Comparison of ENCODE assay signal across 32 cellular contexts in genomic region chr11:43952401-43953342, GRCh38. TPM values are rescaled to one million over a fixed set of nuclear protein-coding genes. Genes with fewer than 3 reads are reported as not detected.
DNase-seq lines count a peak whose midpoint lies in the region; ATAC-seq, FAIRE-seq and TF ChIP-seq lines count a peak whose summit lies in the region.
"Had no signal": no experiment of that assay in that cellular context is flagged by ENCODE, and none has a peak within 500 bp of the region (broad histone marks: within the 10 kb centered on the region; RNA-seq: fewer than 3 reads in every experiment).

No MANE protein-coding gene starts in this region.

- H3K9me3 ChIP-seq in H1 (ENCODE audit: insufficient read depth in 2 of 2, low read depth in 1 of 2, low read length in 1 of 2): 0 out of 4 replicates have a peak, but pooled peaks cover 0 to 3% of the 10 kb centered on the region in 2 experiments
- H3K9me3 ChIP-seq: colonic mucosa, left ventricle myocardium inferior, pancreas, transverse colon had no signal

- H2AK5ac ChIP-seq in H1 (ENCODE audit: low read depth, low read length): no peak overlapping the region

- peak overlapping the region; percentile 45 for H4K91ac ChIP-seq in H1 (replicated peaks; ENCODE audit: insufficient read length, low read length)

- TF ChIP-seq CTCF in AG10803 (conservative IDR thresholded peaks at IDR 0.05; ENCODE audit: low read length): no peak
- TF ChIP-seq CTCF in H1 (IDR thresholded peaks at IDR 0.05; ENCODE audit: control extremely low read depth in 1 of 3, insufficient read depth in 1 of 3, low read depth in 1 of 3, low read length in 3 of 3): no peak
- TF ChIP-seq CTCF in osteocyte (IDR thresholded peaks at IDR 0.05): no peak

- no peak overlapping the region for H2BK5ac ChIP-seq in H1 (ENCODE audit: low read depth, low read length)

- no peaks in the 10 kb centered on the region for H3K36me3 Mint-ChIP-seq in osteocyte (ENCODE audit: unreplicated experiment)
- H3K36me3 Mint-ChIP-seq: activated CD4-positive, alpha-beta memory T cell treated with anti-CD3 and anti-CD28 coated beads for 36 hours; CD4-positive, CD25-positive, alpha-beta regulatory T cell; stimulated activated memory B cell treated with anti-CD40 and anti-IgM and Interleukin-4, amounts not matched to agents 10 μg/mL and 1 μg/mL and 100 μg/mL, for 72 hours had no signal

- H4K20me1 ChIP-seq in H1 (replicated peaks in 1 of 2; ENCODE audit: control insufficient read depth in 1 of 2, insufficient read depth in 2 of 2, low read length in 2 of 2): no peaks in the 10 kb centered on the region

- no peak overlapping the region for H3K23ac ChIP-seq in H1 (ENCODE audit: insufficient read length)

- no peaks in the 10 kb centered on the region for H3K79me2 ChIP-seq in H1 (ENCODE audit: control insufficient read depth in 1 of 2, insufficient read depth in 2 of 2, low read length in 2 of 2)

- no peaks in the 10 kb centered on the region for H3K4me1 Mint-ChIP-seq in osteocyte (ENCODE audit: unreplicated experiment)
- H3K4me1 Mint-ChIP-seq: CD4-positive, CD25-positive, alpha-beta regulatory T cell; neural crest cell; stimulated activated memory B cell treated with anti-CD40 and anti-IgM and Interleukin-4, amounts not matched to agents 10 μg/mL and 1 μg/mL and 100 μg/mL, for 72 hours had no signal

- peaks cover 5 to 24% (median 13%) of the 10 kb centered on the region in 4 experiments; a peak in 6 of 7 replicates for H3K4me1 ChIP-seq in H1 (replicated peaks in 1 of 4; ENCODE audit: control insufficient read depth in 3 of 4, insufficient read depth in 4 of 4, low read length in 3 of 4)
- H3K4me1 ChIP-seq: colonic mucosa, foreskin keratinocyte, pancreas, transverse colon had no signal

- no peaks in the 10 kb centered on the region for H3K27me3 ChIP-seq in H1 (replicated peaks in 1 of 4; ENCODE audit: control insufficient read depth in 3 of 4, extremely low read depth in 1 of 4, insufficient read depth in 3 of 4, low read length in 3 of 4)
- H3K27me3 ChIP-seq: colonic mucosa, pancreas, transverse colon had no signal

- no peaks in the 10 kb centered on the region for H3K9me3 Mint-ChIP-seq in osteocyte (ENCODE audit: unreplicated experiment)
- H3K9me3 Mint-ChIP-seq: activated CD4-positive, alpha-beta memory T cell treated with anti-CD3 and anti-CD28 coated beads for 36 hours; activated T-helper 1 cell treated with anti-CD3 and anti-CD28 coated beads, Interleukin-12 subunit alpha, Interleukin-12 subunit beta, Interleukin-2, Interleukin-4 antibody, amounts not matched to agents 30 ng/mL and 10 ng/mL and 1 ng/mL, durations not matched to agents 14 hours and 24 hours and 36 hours; neural crest cell; stimulated activated memory B cell treated with anti-CD40 and anti-IgM and Interleukin-4, amounts not matched to agents 10 μg/mL and 1 μg/mL and 100 μg/mL, for 72 hours; T-helper 1 cell treated with Interleukin-12 subunit alpha and Interleukin-12 subunit beta and Interleukin-4 antibody, amounts not matched to agents 30 μg/mL and 1 μg/mL, for 36 hours had no signal

- no peak overlapping the region for H3K27ac Mint-ChIP-seq in osteocyte (ENCODE audit: unreplicated experiment)
- H3K27ac Mint-ChIP-seq: activated CD4-positive, alpha-beta memory T cell treated with anti-CD3 and anti-CD28 coated beads for 36 hours; activated T-helper 1 cell treated with anti-CD3 and anti-CD28 coated beads, Interleukin-12 subunit alpha, Interleukin-12 subunit beta, Interleukin-2, Interleukin-4 antibody, amounts not matched to agents 30 ng/mL and 10 ng/mL and 1 ng/mL, durations not matched to agents 14 hours and 24 hours and 36 hours; stimulated activated memory B cell treated with anti-CD40 and anti-IgM and Interleukin-4, amounts not matched to agents 10 μg/mL and 1 μg/mL and 100 μg/mL, for 72 hours; T-helper 1 cell treated with Interleukin-12 subunit alpha and Interleukin-12 subunit beta and Interleukin-4 antibody, amounts not matched to agents 30 μg/mL and 1 μg/mL, for 36 hours had no signal

- WGBS in H1 (ENCODE audit: extremely low coverage in 1 of 2, insufficient coverage in 1 of 2, insufficient read length in 1 of 2, insufficient replicate concordance in 2 of 2, low coverage in 1 of 2, low lambda C conversion rate in 2 of 2, missing lambda C conversion rate in 1 of 2), 2 experiments: 92% methylated on average over 12 of the region's 12 CpGs; no CpG with 5 or more reads in 1 of the 2 experiments

- TF ChIP-seq RAD21 in H1 (IDR thresholded peaks at IDR 0.05 in 1 of 2, conservative IDR thresholded peaks at IDR 0.05 in 1 of 2; ENCODE audit: low read depth in 2 of 2, low read length in 2 of 2): no peak

- no peak for FAIRE-seq in H1 (lab: Jason Lieb, UNC)
- FAIRE-seq: D721Med, GM12878, keratinocyte, pancreas, TTC549 had no signal

- H3K4ac ChIP-seq in H1 (replicated peaks; ENCODE audit: insufficient read length, low read depth, low read length): no peak overlapping the region

- no peak overlapping the region for H3K4me3 Mint-ChIP-seq in osteocyte (ENCODE audit: unreplicated experiment)
- H3K4me3 Mint-ChIP-seq: activated CD4-positive, alpha-beta memory T cell treated with anti-CD3 and anti-CD28 coated beads for 36 hours; activated T-helper 1 cell treated with anti-CD3 and anti-CD28 coated beads, Interleukin-12 subunit alpha, Interleukin-12 subunit beta, Interleukin-2, Interleukin-4 antibody, amounts not matched to agents 30 ng/mL and 10 ng/mL and 1 ng/mL, durations not matched to agents 14 hours and 24 hours and 36 hours; CD4-positive, CD25-positive, alpha-beta regulatory T cell; neural crest cell; stimulated activated memory B cell treated with anti-CD40 and anti-IgM and Interleukin-4, amounts not matched to agents 10 μg/mL and 1 μg/mL and 100 μg/mL, for 72 hours; T-helper 1 cell treated with Interleukin-12 subunit alpha and Interleukin-12 subunit beta and Interleukin-4 antibody, amounts not matched to agents 30 μg/mL and 1 μg/mL, for 36 hours had no signal

- H2BK12ac ChIP-seq in H1 (ENCODE audit: low read depth, low read length): 0 out of 2 replicates have a peak overlapping the region, but pooled peaks have one; percentile 22

- DNase-seq in NCI-H1092 treated with DMSO at 0.1 percent for 48 hours (lab: John Stamatoyannopoulos, UW) (peak; percentile 58), NCI-H1092 (lab: John Stamatoyannopoulos, UW) (no peak), AG10803 (ENCODE audit: low read depth) (peak; percentile 61), NCI-H2029 treated with DMSO at 0.1 percent for 48 hours (lab: John Stamatoyannopoulos, UW) (peak; percentile 17), H1 (ENCODE audit: low read depth in 1 of 2, low spot score in 2 of 2) (no peak), osteocyte (ENCODE audit: extremely low spot score, unreplicated experiment) (no peak), SW 1271 (lab: John Stamatoyannopoulos, UW) (no peak)
- DNase-seq: 8988T; activated CD4-positive, alpha-beta memory T cell treated with anti-CD3 and anti-CD28 coated beads for 36 hours; activated CD4-positive, alpha-beta T cell treated with anti-CD3 and anti-CD28 coated beads for 1 hour; activated naive CD4-positive, alpha-beta T cell treated with Interleukin-2 at 50 U/mL for 16 hours; colonic mucosa; EL; foreskin keratinocyte; left ventricle myocardium inferior; mesendoderm; NCI-H1694 treated with DMSO at 0.1 percent for 48 hours; NCI-H2227 treated with DMSO at 0.1 percent for 48 hours; pancreas; transverse colon had no signal

- H2BK15ac ChIP-seq in H1 (ENCODE audit: low read length): no peak overlapping the region

- TF ChIP-seq EP300 in H1 (IDR thresholded peaks at IDR 0.05; ENCODE audit: borderline replicate concordance in 1 of 2, low read depth in 2 of 2, low read length in 2 of 2): no peak

- peaks cover 71% of the 10 kb centered on the region for H3K27me3 Mint-ChIP-seq in osteocyte (ENCODE audit: unreplicated experiment)

- H3K18ac ChIP-seq in H1 (ENCODE audit: extremely low read depth, low read length): no peak overlapping the region; the same call in 1 of the 2 replicates

- no peak for ATAC-seq in GM18861 (IDR thresholded peaks at IDR 0.05; ENCODE audit: unreplicated experiment)
- ATAC-seq: foreskin keratinocyte; GM12878; HCT116; stimulated activated memory B cell treated with anti-CD40 and anti-IgM and Interleukin-4, amounts not matched to agents 10 μg/mL and 1 μg/mL and 100 μg/mL, for 72 hours had no signal

- no peak for TF ChIP-seq POLR2A in H1 (IDR thresholded peaks at IDR 0.05; ENCODE audit: control extremely low read depth in 1 of 2, low read depth in 2 of 2, low read length in 2 of 2)

- POLR2A ChIA-PET in H1 (lab: Charles Lee; ENCODE audit: partially characterized antibody): interaction anchor here (0.6 kb wide), 1 partner anchor 30 kb away, joined by 3 read pairs; no protein-coding TSS in a partner anchor

- no peak overlapping the region for H3K9ac ChIP-seq in H1 (replicated peaks in 1 of 4; ENCODE audit: extremely low read depth in 1 of 4, low read depth in 3 of 4, low read length in 3 of 4)

- H3K4me3 ChIP-seq in AG10803 (ENCODE audit: low read length): no peak overlapping the region
- no peak overlapping the region for H3K4me3 ChIP-seq in H1 (ENCODE audit: extremely low read depth in 1 of 4, insufficient read depth in 2 of 4, low read depth in 3 of 4, low read length in 4 of 4)
- H3K4me3 ChIP-seq: colonic mucosa, GM12878, left ventricle myocardium inferior, pancreas, transverse colon had no signal

- no peaks in the 10 kb centered on the region for H3K79me1 ChIP-seq in H1 (ENCODE audit: low read depth, low read length)

- no peak overlapping the region for H3K27ac ChIP-seq in H1 (ENCODE audit: low read depth, low read length)
- H3K27ac ChIP-seq: colonic mucosa, foreskin keratinocyte, left ventricle myocardium inferior, pancreas, transverse colon had no signal

- no peak overlapping the region for H4K8ac ChIP-seq in H1 (ENCODE audit: extremely low read depth, insufficient read depth, low read length)

- CTCF ChIA-PET in H1 (lab: Charles Lee; ENCODE audit: partially characterized antibody): interaction anchor here (0.7 to 1.6 kb wide), 3 partner anchors 63 to 85 kb away, joined by 3 to 4 read pairs (median 4); no protein-coding TSS in a partner anchor

- H3K14ac ChIP-seq in H1 (ENCODE audit: insufficient read length): no peak overlapping the region

- H2BK20ac ChIP-seq in H1 (ENCODE audit: low read length): peak overlapping the region; percentile 90; the same call in 1 of the 2 replicates

- no peak overlapping the region for H2AFZ ChIP-seq in H1 (ENCODE audit: low read length)

- H3K36me3 ChIP-seq in H1 (ENCODE audit: control insufficient read depth in 2 of 4, insufficient read depth in 4 of 4, low read length in 3 of 4): no peaks in the 10 kb centered on the region
- H3K36me3 ChIP-seq: colonic mucosa, left ventricle myocardium inferior, pancreas, transverse colon had no signal

- no peak overlapping the region for H4K5ac ChIP-seq in H1 (ENCODE audit: insufficient read length, low read depth, low read length)

- peak overlapping the region; percentile 14 for H2BK120ac ChIP-seq in H1 (replicated peaks; ENCODE audit: low read depth, low read length)

- no peak overlapping the region for H3K4me2 ChIP-seq in H1 (ENCODE audit: insufficient read depth in 1 of 2, low read depth in 2 of 2, low read length in 2 of 2)

- H3K23me2 ChIP-seq in H1 (ENCODE audit: low read depth, low read length): no peaks in the 10 kb centered on the region

- H3K56ac ChIP-seq in H1 (replicated peaks; ENCODE audit: insufficient read length, low read depth, low read length): no peak overlapping the region

RNA-seq across cellular contexts. Expression of gene C11orf96, which starts 10.2 kb away (rescaled TPM):
- 0.67 and 0.97 TPM in 2 replicates for total RNA-seq in H1 (2021; fragmentation: NEBNext Ultra II Directional; extraction: Animal tissue kit (Norgen Biotek cat#: 25700))
- polyA plus RNA-seq in H1 (2011; rRNA removed): 0.91 and 2.0 TPM in 2 replicates
- 1.5 TPM for polyA plus RNA-seq in H1 (2011; cell fraction: cytosol; rRNA removed)
- 1.4 TPM for polyA plus RNA-seq in H1 (2011; cell fraction: nucleus; rRNA removed)
- 0.51 to 0.98 TPM (median 0.72 TPM) in 4 replicates for polyA plus RNA-seq in H1 (2012, experiment 1 of 2)
- polyA plus RNA-seq in H1 (2012, experiment 2 of 2): 0.28 TPM
- polyA plus RNA-seq in H1 (2013, experiment 1 of 2): 0.36 TPM
- polyA plus RNA-seq in H1 (2013, experiment 2 of 2): 0.42 TPM
- not detected in 2 replicates for polyA minus RNA-seq in H1 (2011; rRNA and poly(A)+ RNA removed)
- 1.2 TPM for polyA minus RNA-seq in H1 (2011; cell fraction: cytosol; rRNA and poly(A)+ RNA removed)
- 1.4 TPM for polyA minus RNA-seq in H1 (2011; cell fraction: nucleus; rRNA and poly(A)+ RNA removed)
- 1.1 and 1.2 TPM in 2 replicates for total RNA-seq in osteocyte
- total RNA-seq: foreskin keratinocyte, OCI-LY7 had no signal
- polyA plus RNA-seq: CD4-positive, CD25-positive, alpha-beta regulatory T cell; foreskin keratinocyte had no signal

Comparison
In these comparisons a context has a peak if more than half of its experiments do, and no peak if none do; other contexts are left out.
1. DNase-seq: peak in NCI-H1092 treated with DMSO at 0.1 percent for 48 hours (single experiment), AG10803 (single experiment) and NCI-H2029 treated with DMSO at 0.1 percent for 48 hours (single experiment); none in NCI-H1092 (single experiment), H1 (0 of 2), osteocyte (single experiment) and SW 1271 (0 of 2).